Comparison of ENCODE assay signal across 2 cellular contexts in genomic region chr12:113145720-113146551, GRCh38.
TF ChIP-seq lines count a peak whose summit lies in the region.

No MANE protein-coding gene starts in this region.

TF ChIP-seq in IMR-90, 13 proteins besides CTCF, POLR2A, EP300 and RAD21:
- TF ChIP-seq MXI1 (IDR thresholded peaks at IDR 0.05; ENCODE audit: borderline replicate concordance, low read depth, low read length) = no peak
- TF ChIP-seq ELK1 (IDR thresholded peaks at IDR 0.05; ENCODE audit: borderline replicate concordance, low read depth, low read length) = no peak
- TF ChIP-seq USF2 (IDR thresholded peaks at IDR 0.05; ENCODE audit: low read depth, low read length) = no peak
- TF ChIP-seq CHD1 (IDR thresholded peaks at IDR 0.05; ENCODE audit: low read depth, low read length) = no peak
- no peak for TF ChIP-seq BHLHE40 (IDR thresholded peaks at IDR 0.05; ENCODE audit: low read depth, low read length)
- peak; percentile 68 for TF ChIP-seq CEBPB (IDR thresholded peaks at IDR 0.05; ENCODE audit: low read depth, low read length)
- TF ChIP-seq SMC3 (IDR thresholded peaks at IDR 0.05; ENCODE audit: low read depth, low read length) = no peak

TF ChIP-seq in K562, 482 proteins besides CTCF, POLR2A, EP300 and RAD21:
- no peak for TF ChIP-seq THAP7 (CRISPR knock-in tag; IDR thresholded peaks at IDR 0.05)
- no peak for TF ChIP-seq MNT (conservative IDR thresholded peaks at IDR 0.05)
- TF ChIP-seq ZNF224 (CRISPR knock-in tag; IDR thresholded peaks at IDR 0.05) = no peak
- TF ChIP-seq KLF1 (tag; IDR thresholded peaks at IDR 0.05) = no peak
- TF ChIP-seq CEBPG (CRISPR knock-in tag; IDR thresholded peaks at IDR 0.05) = peak; percentile 79
- TF ChIP-seq CEBPG (tag; conservative IDR thresholded peaks at IDR 0.05 in 1 of 2, IDR thresholded peaks at IDR 0.05 in 1 of 2) = peak; percentile 22 to 90; a peak in 2 of 4 replicates
- peak; percentile 77 for TF ChIP-seq ATF3 (IDR thresholded peaks at IDR 0.05)
- no peak for TF ChIP-seq ATF3 (CRISPR knock-in tag; conservative IDR thresholded peaks at IDR 0.05)
- TF ChIP-seq MCM5 (IDR thresholded peaks at IDR 0.05; ENCODE audit: low read depth) = no peak
- TF ChIP-seq SLC30A9 (CRISPR knock-in tag; IDR thresholded peaks at IDR 0.05) = no peak
- no peak for TF ChIP-seq MYBL2 (IDR thresholded peaks at IDR 0.05; ENCODE audit: low read depth)
- no peak for TF ChIP-seq MYBL2 (CRISPR knock-in tag; IDR thresholded peaks at IDR 0.05; ENCODE audit: borderline replicate concordance)
- no peak for TF ChIP-seq SMARCA4 (IDR thresholded peaks at IDR 0.05)
- TF ChIP-seq GABPA (tag; conservative IDR thresholded peaks at IDR 0.05; ENCODE audit: low read depth) = no peak
- TF ChIP-seq CEBPB (tag; IDR thresholded peaks at IDR 0.05) = peak; percentile 62
- peak; percentile 42 to 50; a peak in 3 of 4 replicates for TF ChIP-seq NRF1 (conservative IDR thresholded peaks at IDR 0.05 in 1 of 2, IDR thresholded peaks at IDR 0.05 in 1 of 2)
